In genomic region chr3:51687472-51688205, GRCh38 we compare ENCODE assay signal across 13 cellular contexts. TPM values are rescaled to one million over a fixed set of nuclear protein-coding genes. Genes with fewer than 3 reads are reported as not detected.
DNase-seq lines count a peak whose midpoint lies in the region; ATAC-seq lines count a peak whose summit lies in the region.
"Had no signal": no experiment of that assay in that cellular context is flagged by ENCODE, and none has a peak within 500 bp of the region (broad histone marks: within the 10 kb centered on the region; RNA-seq: fewer than 3 reads in every experiment).

No MANE protein-coding gene starts in this region.

- peaks cover 67% of the 10 kb centered on the region for H3K36me3 Mint-ChIP-seq in activated T-helper 17 cell treated with anti-CD3 and anti-CD28 coated beads, Interleukin-2, amount 50 U/mL, for 72 hours (ENCODE audit: low read depth)

- peaks cover 90% of the 10 kb centered on the region for H3K36me3 ChIP-seq in KOPT-K1 (ENCODE audit: insufficient read depth, low read length)

- DNase-seq in left cardiac atrium: peak; percentile 60
- no peak for DNase-seq in SIG-M5 treated with dmso at 0.1 percent for 504 hours (lab: John Stamatoyannopoulos, UW; ENCODE audit: unreplicated experiment)
- DNase-seq in HCEC 1CT: no peak
- no peak for DNase-seq in cerebellum (ENCODE audit: low spot score)
- DNase-seq: NCI-H146, small intestine had no signal

- H3K27me3 Mint-ChIP-seq in activated T-helper 17 cell treated with anti-CD3 and anti-CD28 coated beads, Interleukin-2, amount 50 U/mL, for 72 hours: no peaks in the 10 kb centered on the region

- H3K4me1 Mint-ChIP-seq in activated T-helper 17 cell treated with anti-CD3 and anti-CD28 coated beads, Interleukin-2, amount 50 U/mL, for 72 hours: peaks cover 32% of the 10 kb centered on the region

- no peaks in the 10 kb centered on the region for H3K9me3 Mint-ChIP-seq in activated T-helper 17 cell treated with anti-CD3 and anti-CD28 coated beads, Interleukin-2, amount 50 U/mL, for 72 hours

- intact Hi-C loops in left cardiac atrium (cut with DNase I): no loop called here

- H3K27ac ChIP-seq in KOPT-K1 (ENCODE audit: low read depth, low read length, poor library complexity, severe bottlenecking) (peak overlapping the region; percentile 65), skin epidermis (peak overlapping the region in 20 of 21 experiments; percentile 18 to 91 (median 79))

- no peaks in the 10 kb centered on the region for H3K9me3 ChIP-seq in KOPT-K1 (ENCODE audit: insufficient read depth, low read length, poor library complexity, severe bottlenecking)

- no peak overlapping the region for H3K4me3 ChIP-seq in skin epidermis

- H3K27ac Mint-ChIP-seq in activated T-helper 17 cell treated with anti-CD3 and anti-CD28 coated beads, Interleukin-2, amount 50 U/mL, for 72 hours: peak overlapping the region; percentile 89

- ATAC-seq in activated T-helper 17 cell treated with anti-CD3 and anti-CD28 coated beads, Interleukin-2, amount 50 U/mL, for 72 hours (replicated peaks): no peak
- peak; percentile 56 to 60 for ATAC-seq in left cardiac atrium
- no peak for ATAC-seq in GM18870 (IDR thresholded peaks at IDR 0.05; ENCODE audit: unreplicated experiment)

- peak overlapping the region; percentile 79 for H3K4me3 Mint-ChIP-seq in activated T-helper 17 cell treated with anti-CD3 and anti-CD28 coated beads, Interleukin-2, amount 50 U/mL, for 72 hours

RNA-seq across cellular contexts. Expression of gene TEX264, which starts 16.6 kb away (rescaled TPM):
- total RNA-seq in activated T-helper 17 cell treated with anti-CD3 and anti-CD28 coated beads, Interleukin-2, amount 50 U/mL, for 72 hours: 10 to 100 TPM; 43.4 to 55.3 TPM
- total RNA-seq in left cardiac atrium (10 to 100 TPM; 44.1 TPM), cerebellum (12.2 TPM)

RNA-seq across cellular contexts. Expression of gene GRM2, which starts 19.2 kb away (rescaled TPM):
- under 1 TPM; 0.45 to 0.73 TPM for total RNA-seq in activated T-helper 17 cell treated with anti-CD3 and anti-CD28 coated beads, Interleukin-2, amount 50 U/mL, for 72 hours
- total RNA-seq in left cardiac atrium (under 1 TPM; 0.15 to 0.50 TPM), cerebellum (9.4 TPM)
- total RNA-seq: G401, kidney epithelial cell, SK-MEL-5 had no signal

Comparison
In these comparisons a context has a peak if more than half of its experiments do, and no peak if none do; other contexts are left out.
1. ATAC-seq: peak in left cardiac atrium (2 of 2); none in activated T-helper 17 cell treated with anti-CD3 and anti-CD28 coated beads, Interleukin-2, amount 50 U/mL, for 72 hours (single experiment) and GM18870 (single experiment).